ENCODE assay signal across 6 cellular contexts in the genomic region with DNA sequence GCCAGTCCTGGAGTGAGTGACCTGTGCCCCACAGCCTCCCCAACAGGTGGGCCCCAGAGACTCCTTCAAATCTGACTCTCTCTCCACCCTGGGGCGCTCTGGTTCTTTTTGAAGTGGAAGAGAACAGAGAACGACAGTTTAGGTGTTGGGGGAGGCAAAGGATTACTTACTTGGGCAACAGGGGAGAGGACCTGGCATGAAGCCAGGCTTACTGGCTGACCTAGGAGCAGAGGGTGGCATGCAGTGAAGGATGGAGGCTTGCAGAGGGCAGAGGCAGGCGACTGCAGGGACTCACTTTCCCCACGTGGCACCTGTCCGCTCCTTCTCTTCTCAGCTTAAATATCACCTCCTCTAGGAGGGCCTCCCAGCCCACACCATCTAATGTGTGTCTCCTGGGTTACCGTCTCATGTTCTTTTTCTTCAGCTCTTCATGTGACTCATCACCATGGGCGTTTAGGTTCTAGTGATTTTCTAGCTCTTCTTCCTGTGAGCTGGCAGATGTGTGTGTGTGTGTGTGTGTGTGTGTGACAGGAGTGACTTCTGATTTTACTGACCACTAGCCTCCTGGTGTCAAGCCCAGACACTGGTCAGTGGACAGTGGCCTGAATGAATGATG. TPM values are rescaled to one million over a fixed set of nuclear protein-coding genes. Genes with fewer than 3 reads are reported as not detected.
A peak's percentile ranks its signal among the peaks of the same experiment; 100 is the strongest.
DNase-seq lines count a peak whose midpoint lies in the region; ATAC-seq and TF ChIP-seq lines count a peak whose summit lies in the region.

No MANE protein-coding gene starts in this region.

- ATAC-seq in GM19455 (IDR thresholded peaks at IDR 0.05; ENCODE audit: unreplicated experiment), result no peak

- DNase-seq in DMS53 treated with DMSO at 0.1 percent for 48 hours (lab: John Stamatoyannopoulos, UW; ENCODE audit: unreplicated experiment) (peak; percentile 7), NB4 (ENCODE audit: low read depth) (peak; percentile 51), fibroblast of the conjunctiva (ENCODE audit: low read depth) (peak; percentile 91), occipital lobe (lab: John Stamatoyannopoulos, UW) (no peak), NCI-H2171 treated with DMSO at 0.1 percent for 48 hours (lab: John Stamatoyannopoulos, UW) (no peak)

- no peak for TF ChIP-seq POLR2A in NB4 (IDR thresholded peaks at IDR 0.05; ENCODE audit: extremely low read depth, insufficient read length)

- TF ChIP-seq CTCF in NB4 (IDR thresholded peaks at IDR 0.05; ENCODE audit: low read depth, low read length), result no peak

- H3K4me3 ChIP-seq in NB4 (ENCODE audit: low read depth, low read length), result no peak overlapping the region

RNA-seq across cellular contexts. Expression of gene LZTS2, which starts 15.5 kb away (rescaled TPM):
- 15.4 TPM for total RNA-seq in occipital lobe

RNA-seq across cellular contexts. Expression of gene PDZD7, which starts 15.9 kb away (rescaled TPM):
- 4.5 TPM for total RNA-seq in occipital lobe

RNA-seq across cellular contexts. Expression of gene SFXN3, which starts 16.0 kb away (rescaled TPM):
- 44.0 TPM for total RNA-seq in occipital lobe

RNA-seq across cellular contexts. Expression of gene TWNK, which starts 27.7 kb away (rescaled TPM):
- total RNA-seq in occipital lobe, result 4.7 TPM

RNA-seq across cellular contexts. Expression of gene MRPL43, which starts 27.8 kb away (rescaled TPM):
- 37.9 TPM for total RNA-seq in occipital lobe

Comparison
In these comparisons a context has a peak if more than half of its experiments do, and no peak if none do; other contexts are left out.
1. DNase-seq: peak in DMS53 treated with DMSO at 0.1 percent for 48 hours (single experiment), NB4 (single experiment) and fibroblast of the conjunctiva (single experiment); none in occipital lobe (single experiment) and NCI-H2171 treated with DMSO at 0.1 percent for 48 hours (single experiment).